Comparison of ENCODE assay signal across 14 cellular contexts in the genomic region with DNA sequence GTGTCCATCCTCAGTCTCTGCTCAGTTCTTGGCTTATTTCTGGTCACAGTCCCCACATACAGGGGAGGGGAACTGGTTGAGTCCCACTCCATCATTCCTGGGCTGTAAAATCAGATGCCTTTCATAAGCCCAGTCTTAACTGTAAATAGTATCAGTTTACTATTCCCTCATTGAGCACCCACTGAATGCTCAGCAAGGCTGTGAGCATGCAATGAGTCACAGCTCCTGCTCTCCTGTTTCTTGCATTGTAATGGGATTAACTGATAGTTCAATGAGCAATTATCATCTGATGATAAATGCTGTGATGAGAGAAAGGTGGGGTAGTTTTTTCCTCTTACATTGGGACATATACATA.
A peak's percentile ranks its signal among the peaks of the same experiment; 100 is the strongest.
DNase-seq lines count a peak whose midpoint lies in the region; ATAC-seq and TF ChIP-seq lines count a peak whose summit lies in the region.
"Had no signal": no experiment of that assay in that cellular context is flagged by ENCODE, and none has a peak within 500 bp of the region (broad histone marks: within the 10 kb centered on the region; RNA-seq: fewer than 3 reads in every experiment).

No MANE protein-coding gene starts in this region.

- ATAC-seq in GM18873 (IDR thresholded peaks at IDR 0.05; ENCODE audit: low FRiP score, unreplicated experiment): no peak
- ATAC-seq: activated T-cell treated with anti-CD3 and anti-CD28 coated beads, Interleukin-2, amount 50 U/mL, for 4 hours had no signal

- no peak for TF ChIP-seq CTCF in esophagus muscularis mucosa (IDR thresholded peaks at IDR 0.05)

- intact Hi-C loops in esophagus muscularis mucosa (cut with DNase I): no loop called here

- no peak overlapping the region for H2AFZ ChIP-seq in trophoblast cell (ENCODE audit: insufficient read depth, low read length, poor library complexity)

- H2AK5ac ChIP-seq in trophoblast cell (ENCODE audit: low read length): peak overlapping the region; percentile 92

- TF ChIP-seq EP300 in esophagus muscularis mucosa (IDR thresholded peaks at IDR 0.05): no peak

- peak; percentile 85 for DNase-seq in EL
- peak; percentile 53 for DNase-seq in RKO (ENCODE audit: low spot score)
- DNase-seq in esophagus muscularis mucosa (ENCODE audit: extremely low spot score): no peak
- DNase-seq in trophoblast cell: no peak
- DNase-seq in SK-N-DZ (ENCODE audit: low spot score): no peak
- no peak for DNase-seq in SIG-M5 (lab: John Stamatoyannopoulos, UW)
- no peak for DNase-seq in NCI-H524 treated with DMSO at 0.1 percent for 48 hours (lab: John Stamatoyannopoulos, UW)
- DNase-seq: activated B cell treated with CpG ODN at 0.5 μM for 24 hours; activated T-cell treated with anti-CD3 and anti-CD28 coated beads, Interleukin-2, amount 50 U/mL, for 4 hours; NCI-H2107; RPMI8226; sigmoid colon had no signal

- H2BK120ac ChIP-seq in trophoblast cell (ENCODE audit: insufficient read depth, low read length, poor library complexity): peak overlapping the region; percentile 95

- no peak overlapping the region for H3K4me3 ChIP-seq in esophagus muscularis mucosa
- H3K4me3 ChIP-seq in trophoblast cell (ENCODE audit: low read depth, low read length): no peak overlapping the region
- H3K4me3 ChIP-seq: sigmoid colon, vagina had no signal

- no peak for TF ChIP-seq POLR2A in esophagus muscularis mucosa (IDR thresholded peaks at IDR 0.05; ENCODE audit: low read depth)

- no peak overlapping the region for H3K4me2 ChIP-seq in trophoblast cell (ENCODE audit: low read length)

- H3K36me3 ChIP-seq in esophagus muscularis mucosa: no peaks in the 10 kb centered on the region
- H3K36me3 ChIP-seq in trophoblast cell (ENCODE audit: control insufficient read depth in 1 of 2, insufficient read depth in 2 of 2, low read length in 2 of 2): no peaks in the 10 kb centered on the region
- H3K36me3 ChIP-seq: sigmoid colon, vagina had no signal

- H3K79me1 ChIP-seq in trophoblast cell (ENCODE audit: low read length): peaks cover 38% of the 10 kb centered on the region

- peak overlapping the region; percentile 60 for H3K4ac ChIP-seq in trophoblast cell (ENCODE audit: low read depth, low read length)

- H4K8ac ChIP-seq in trophoblast cell (ENCODE audit: low read depth, low read length): peak overlapping the region; percentile 65

- H3K79me2 ChIP-seq in trophoblast cell (ENCODE audit: control insufficient read depth, insufficient read depth, low read length, poor library complexity): peaks cover 3% of the 10 kb centered on the region

- H3K9ac ChIP-seq in trophoblast cell (ENCODE audit: low read length): no peak overlapping the region

- H3K4me1 ChIP-seq in esophagus muscularis mucosa (peaks cover 8 to 21% (median 17%) of the 10 kb centered on the region in 4 donors), trophoblast cell (ENCODE audit: control insufficient read depth in 1 of 2, insufficient read depth in 2 of 2, low read length in 2 of 2) (peaks cover 6 to 8% of the 10 kb centered on the region in 2 experiments)
- H3K4me1 ChIP-seq: vagina had no signal

- peak overlapping the region; percentile 85 for H3K14ac ChIP-seq in trophoblast cell (ENCODE audit: low read length)

- no peak overlapping the region for H3K23ac ChIP-seq in trophoblast cell (ENCODE audit: low read length)

- peak overlapping the region; percentile 98 for H2BK5ac ChIP-seq in trophoblast cell (ENCODE audit: low read depth, low read length, poor library complexity)

- peak overlapping the region; percentile 65 for H2BK12ac ChIP-seq in trophoblast cell (ENCODE audit: low read length)

- H4K91ac ChIP-seq in trophoblast cell (ENCODE audit: low read depth, low read length): peak overlapping the region; percentile 97

- peak overlapping the region; percentile 70 for H3K18ac ChIP-seq in trophoblast cell (ENCODE audit: low read length)

- H3K27me3 ChIP-seq in esophagus muscularis mucosa (no peaks in the 10 kb centered on the region), trophoblast cell (ENCODE audit: insufficient read depth, low read length) (no peaks in the 10 kb centered on the region)
- H3K27me3 ChIP-seq: sigmoid colon, vagina had no signal

- peak overlapping the region in 3 of 4 donors; percentile 5 to 44 (median 11) for H3K27ac ChIP-seq in esophagus muscularis mucosa (replicated peaks in 1 of 4)
- peak overlapping the region; percentile 99 for H3K27ac ChIP-seq in trophoblast cell (ENCODE audit: low read depth, low read length)
- H3K27ac ChIP-seq: vagina had no signal

- H3K9me3 ChIP-seq in esophagus muscularis mucosa (no peaks in the 10 kb centered on the region), trophoblast cell (ENCODE audit: insufficient read depth, low read depth, low read length) (no peaks in the 10 kb centered on the region)
- H3K9me3 ChIP-seq: sigmoid colon, vagina had no signal

- H4K12ac ChIP-seq in trophoblast cell (ENCODE audit: low read depth, low read length): no peak overlapping the region

Comparison
In these comparisons a context has a peak if more than half of its experiments do, and no peak if none do; other contexts are left out.
1. DNase-seq: peak in EL (single experiment) and RKO (single experiment); none in esophagus muscularis mucosa (single experiment), trophoblast cell (0 of 2), SK-N-DZ (single experiment), SIG-M5 (single experiment) and NCI-H524 treated with DMSO at 0.1 percent for 48 hours (single experiment).